Comparison of ENCODE assay signal across 10 cellular contexts in the genomic region with DNA sequence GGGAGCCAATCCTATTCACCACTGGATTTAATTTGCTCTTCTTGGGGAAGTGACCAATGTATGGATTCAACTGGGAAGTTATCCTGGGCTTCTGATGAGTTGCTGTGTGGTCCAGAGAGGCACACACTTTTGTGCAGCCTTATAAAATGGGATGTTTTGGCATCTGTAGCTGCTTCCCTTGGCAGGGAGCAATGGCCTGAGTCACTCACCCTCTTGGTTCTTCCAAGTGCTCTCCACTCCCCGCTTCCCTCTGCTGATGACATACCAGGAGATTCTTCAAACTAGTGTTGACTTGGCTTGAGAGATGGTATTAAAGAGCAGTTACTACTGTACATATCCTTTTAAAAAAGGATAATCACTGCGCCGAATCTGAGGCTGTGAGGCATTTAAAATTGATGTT.
A peak's percentile ranks its signal among the peaks of the same experiment; 100 is the strongest.
DNase-seq lines count a peak whose midpoint lies in the region; ATAC-seq and TF ChIP-seq lines count a peak whose summit lies in the region.
"Had no signal": no experiment of that assay in that cellular context is flagged by ENCODE, and none has a peak within 500 bp of the region (broad histone marks: within the 10 kb centered on the region; RNA-seq: fewer than 3 reads in every experiment).

No MANE protein-coding gene starts in this region.

- no peak overlapping the region for H3K4me3 Mint-ChIP-seq in activated T-cell treated with anti-CD3 and anti-CD28 coated beads, Interleukin-2, amount 50 U/mL, for 72 hours
- H3K4me3 Mint-ChIP-seq in activated T-cell treated with anti-CD3 and anti-CD28 coated beads, Interleukin-2, amount 50 U/mL, for 4 hours, result no peak overlapping the region
- no peak overlapping the region for H3K4me3 Mint-ChIP-seq in immature natural killer cell

- H3K4me3 ChIP-seq in brain microvascular endothelial cell (ENCODE audit: low read depth, low read length) (no peak overlapping the region), right cardiac atrium (ENCODE audit: low read length) (no peak overlapping the region), uterus (no peak overlapping the region)

- H3K9me3 ChIP-seq in right cardiac atrium (ENCODE audit: control insufficient read depth, low read length) (no peaks in the 10 kb centered on the region), uterus (no peaks in the 10 kb centered on the region)

- no peak overlapping the region for H3K27ac ChIP-seq in brain microvascular endothelial cell
- H3K27ac ChIP-seq in right cardiac atrium (ENCODE audit: low read length), result no peak overlapping the region
- no peak overlapping the region for H3K27ac ChIP-seq in uterus
- H3K27ac ChIP-seq: VCaP had no signal

- 38% methylated on average over 3 of the region's 3 CpGs for WGBS in right cardiac atrium

- DNase-seq in activated T-cell treated with anti-CD3 and anti-CD28 coated beads, Interleukin-2, amount 50 U/mL, for 72 hours, result no peak
- DNase-seq in activated T-cell treated with anti-CD3 and anti-CD28 coated beads, Interleukin-2, amount 50 U/mL, for 4 hours, result no peak
- DNase-seq in brain microvascular endothelial cell, result peak; percentile 63
- peak; percentile 63 to 70 (median 65) for DNase-seq in right cardiac atrium
- DNase-seq in uterus, result peak; percentile 47 to 55
- DNase-seq in immature natural killer cell, result no peak
- DNase-seq: NCI-H774 had no signal

- no peak for ATAC-seq in activated T-cell treated with anti-CD3 and anti-CD28 coated beads, Interleukin-2, amount 50 U/mL, for 72 hours (replicated peaks in 1 of 2)
- no peak for ATAC-seq in activated T-cell treated with anti-CD3 and anti-CD28 coated beads, Interleukin-2, amount 50 U/mL, for 4 hours
- peak; percentile 96 for ATAC-seq in right cardiac atrium
- ATAC-seq in HG02623 (IDR thresholded peaks at IDR 0.05; ENCODE audit: unreplicated experiment), result no peak
- no peak for ATAC-seq in HG02981 (IDR thresholded peaks at IDR 0.05; ENCODE audit: unreplicated experiment)

- TF ChIP-seq CTCF in brain microvascular endothelial cell (IDR thresholded peaks at IDR 0.05; ENCODE audit: low read depth, low read length, missing control alignments) (no peak), uterus (IDR thresholded peaks at IDR 0.05) (no peak)

- no peaks in the 10 kb centered on the region for H3K9me3 Mint-ChIP-seq in activated T-cell treated with anti-CD3 and anti-CD28 coated beads, Interleukin-2, amount 50 U/mL, for 72 hours
- H3K9me3 Mint-ChIP-seq in activated T-cell treated with anti-CD3 and anti-CD28 coated beads, Interleukin-2, amount 50 U/mL, for 4 hours, result no peaks in the 10 kb centered on the region
- H3K9me3 Mint-ChIP-seq in immature natural killer cell, result no peaks in the 10 kb centered on the region

- peak overlapping the region; percentile 46 for H3K27ac Mint-ChIP-seq in activated T-cell treated with anti-CD3 and anti-CD28 coated beads, Interleukin-2, amount 50 U/mL, for 72 hours
- no peak overlapping the region for H3K27ac Mint-ChIP-seq in immature natural killer cell

- peaks cover 85% of the 10 kb centered on the region for H3K4me1 Mint-ChIP-seq in activated T-cell treated with anti-CD3 and anti-CD28 coated beads, Interleukin-2, amount 50 U/mL, for 72 hours (ENCODE audit: low read depth)
- peaks cover 77% of the 10 kb centered on the region for H3K4me1 Mint-ChIP-seq in activated T-cell treated with anti-CD3 and anti-CD28 coated beads, Interleukin-2, amount 50 U/mL, for 4 hours (ENCODE audit: low read depth)
- H3K4me1 Mint-ChIP-seq in immature natural killer cell, result peaks cover 66 to 92% of the 10 kb centered on the region in 2 donors

- H3K36me3 Mint-ChIP-seq in activated T-cell treated with anti-CD3 and anti-CD28 coated beads, Interleukin-2, amount 50 U/mL, for 72 hours (ENCODE audit: insufficient read depth in 2 of 2), result peaks cover 8 to 16% of the 10 kb centered on the region in 2 donors
- peaks cover 23% of the 10 kb centered on the region for H3K36me3 Mint-ChIP-seq in activated T-cell treated with anti-CD3 and anti-CD28 coated beads, Interleukin-2, amount 50 U/mL, for 4 hours (ENCODE audit: insufficient read depth)
- no peaks in the 10 kb centered on the region for H3K36me3 Mint-ChIP-seq in immature natural killer cell

- H3K4me1 ChIP-seq in right cardiac atrium (ENCODE audit: control insufficient read depth, insufficient read depth, low read length) (peaks cover 3% of the 10 kb centered on the region), uterus (no peaks in the 10 kb centered on the region)

- TF ChIP-seq POLR2A in uterus (IDR thresholded peaks at IDR 0.05), result no peak

- no peaks in the 10 kb centered on the region for H3K27me3 Mint-ChIP-seq in activated T-cell treated with anti-CD3 and anti-CD28 coated beads, Interleukin-2, amount 50 U/mL, for 72 hours (ENCODE audit: low read depth)
- no peaks in the 10 kb centered on the region for H3K27me3 Mint-ChIP-seq in activated T-cell treated with anti-CD3 and anti-CD28 coated beads, Interleukin-2, amount 50 U/mL, for 4 hours (ENCODE audit: low read depth)
- H3K27me3 Mint-ChIP-seq in immature natural killer cell (ENCODE audit: low read depth in 3 of 3), result peaks cover 0 to 2% (median 0%) of the 10 kb centered on the region in 3 donors

- in situ Hi-C loops in brain microvascular endothelial cell (cut with HindIII; ENCODE audit: low pct_ligation_motif_present, low sequenced_read_pairs), result no loop called here

- H3K36me3 ChIP-seq in brain microvascular endothelial cell (replicated peaks) (no peaks in the 10 kb centered on the region), uterus (no peaks in the 10 kb centered on the region)

- intact Hi-C loops in right cardiac atrium (cut with DNase I), result loop anchor here in 1 of 4 donors (10.0 kb wide), 1 partner anchor 97 kb away; no protein-coding TSS in a partner anchor
- intact Hi-C loops in uterus (cut with DNase I; ENCODE audit: low total_unique reads), result no loop called here

- H3K27me3 ChIP-seq in brain microvascular endothelial cell (replicated peaks), result no peaks in the 10 kb centered on the region
- H3K27me3 ChIP-seq in right cardiac atrium (ENCODE audit: control insufficient read depth, insufficient read depth), result no peaks in the 10 kb centered on the region
- no peaks in the 10 kb centered on the region for H3K27me3 ChIP-seq in uterus

Comparison
In these comparisons a context has a peak if more than half of its experiments do, and no peak if none do; other contexts are left out.
1. ATAC-seq: peak in right cardiac atrium (2 of 2); none in activated T-cell treated with anti-CD3 and anti-CD28 coated beads, Interleukin-2, amount 50 U/mL, for 72 hours (0 of 2), activated T-cell treated with anti-CD3 and anti-CD28 coated beads, Interleukin-2, amount 50 U/mL, for 4 hours (0 of 2), HG02623 (single experiment) and HG02981 (single experiment).
2. DNase-seq: peak in brain microvascular endothelial cell (single experiment), right cardiac atrium (3 of 3) and uterus (2 of 2); none in activated T-cell treated with anti-CD3 and anti-CD28 coated beads, Interleukin-2, amount 50 U/mL, for 72 hours (0 of 2), activated T-cell treated with anti-CD3 and anti-CD28 coated beads, Interleukin-2, amount 50 U/mL, for 4 hours (single experiment) and immature natural killer cell (0 of 3).